ENCODE assay signal across 8 cellular contexts in the genomic region with DNA sequence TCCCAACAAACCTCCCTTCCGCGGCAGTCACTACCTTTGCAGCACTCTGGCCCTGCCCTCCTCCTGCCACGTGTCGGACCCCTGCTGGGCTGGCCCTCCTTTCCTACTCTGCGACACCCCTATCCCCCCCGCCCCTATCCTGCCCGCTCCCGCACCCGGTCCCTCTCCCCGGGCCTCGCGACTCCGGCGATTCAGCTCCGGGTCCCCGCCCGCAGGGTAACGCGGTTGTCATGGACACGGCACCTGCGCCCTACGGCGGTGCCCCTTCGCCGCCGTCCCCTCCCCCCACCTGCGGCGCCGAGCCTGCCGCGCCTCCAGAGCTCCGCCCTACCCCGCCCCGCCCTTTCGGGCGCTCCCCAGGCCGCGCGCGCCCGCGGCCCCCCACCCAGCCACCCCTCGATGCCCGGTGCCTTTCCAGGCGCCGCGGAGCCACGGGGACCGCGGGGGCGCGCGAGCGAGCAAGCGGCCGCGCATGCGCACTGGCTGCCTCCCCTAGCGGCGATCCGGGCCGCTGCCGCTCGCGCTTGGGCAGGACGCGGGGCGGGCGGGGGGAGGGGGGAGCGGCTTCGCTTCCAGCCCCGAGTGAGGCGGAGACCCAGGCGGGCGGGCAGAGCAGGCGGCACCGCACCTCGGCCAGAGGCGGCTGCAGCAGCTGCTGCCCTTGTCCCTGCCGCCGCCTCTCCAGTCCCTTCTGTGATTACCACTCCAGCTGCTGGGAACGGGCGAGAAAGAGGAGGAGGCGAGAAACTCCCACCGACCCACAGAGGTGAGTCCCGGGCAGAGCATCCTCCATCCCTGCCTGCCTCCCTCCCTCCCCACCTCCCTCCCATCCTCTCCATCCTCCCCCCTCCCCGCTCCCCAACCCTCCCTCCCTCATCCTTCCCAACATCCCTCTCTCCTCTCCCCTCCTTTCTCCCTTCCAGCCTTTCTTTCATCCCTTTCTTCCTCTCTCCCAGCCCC. TPM values are rescaled to one million over a fixed set of nuclear protein-coding genes. Genes with fewer than 3 reads are reported as not detected.
DNase-seq lines count a peak whose midpoint lies in the region; ATAC-seq and TF ChIP-seq lines count a peak whose summit lies in the region.

A gene (plus strand): TSS at position 610 of the 960 bp plus-strand sequence.

- H3K36me3 Mint-ChIP-seq in naive B cell, result peaks cover 6 to 16% of the 10 kb centered on the region in 2 donors

- H3K27me3 Mint-ChIP-seq in naive B cell, result peaks cover 27 to 29% (median 29%) of the 10 kb centered on the region in 3 donors

- no peaks in the 10 kb centered on the region for H3K27me3 ChIP-seq in aorta (ENCODE audit: control insufficient read depth in 1 of 2, insufficient read depth in 2 of 2, low read length in 1 of 2)

- intact Hi-C loops in aorta (cut with DNase I), result no loop called here

- no peak for TF ChIP-seq POLR2A in erythroblast (IDR thresholded peaks at IDR 0.05; ENCODE audit: low read length)

- H3K4me1 ChIP-seq in aorta (ENCODE audit: control insufficient read depth in 1 of 2, insufficient read depth in 2 of 2, low read length in 2 of 2), result no peaks in the 10 kb centered on the region

- WGBS in aorta, 2 donors, result 2% methylated on average over 36 to 87 of the region's 87 CpGs

- peaks cover 0 to 11% (median 6%) of the 10 kb centered on the region in 3 donors for H3K4me1 Mint-ChIP-seq in naive B cell

- peak; percentile 36 for DNase-seq in stimulated activated CD4-positive, alpha-beta T cell treated with anti-CD3 and anti-CD28 coated beads, Interleukin-15, amount 100 ng/mL, for 24 hours
- DNase-seq in stimulated activated CD4-positive, alpha-beta T cell treated with anti-CD3 and anti-CD28 coated beads, Interleukin-12 subunit alpha, Interleukin-12 subunit beta, amount 100 ng/mL, for 4 hours, result no peak
- peak; percentile 67 for DNase-seq in Jurkat, Clone E6-1 (ENCODE audit: low read depth, low spot score)
- DNase-seq in SHP77 treated with DMSO at 0.1 percent for 48 hours (lab: John Stamatoyannopoulos, UW) (peak; percentile 51), erythroblast (lab: John Stamatoyannopoulos, UW) (peak; percentile 59 to 68), naive B cell (no peak), aorta (peak; percentile 30 to 67), SIG-M5 treated with dmso at 0.1 percent for 504 hours (lab: John Stamatoyannopoulos, UW; ENCODE audit: unreplicated experiment) (no peak)

- H3K4me3 ChIP-seq in Jurkat, Clone E6-1 (ENCODE audit: low read length), result peak within 1 kb of the TSS; percentile 37
- H3K4me3 ChIP-seq in aorta (ENCODE audit: low read length in 2 of 2), result peak within 1 kb of the TSS in 1 of 2 donors; percentile 22

- peaks cover 3 to 23% (median 8%) of the 10 kb centered on the region in 7 donors for H3K9me3 Mint-ChIP-seq in naive B cell

- no peaks in the 10 kb centered on the region for H3K36me3 ChIP-seq in aorta (ENCODE audit: control insufficient read depth in 1 of 2, insufficient read depth in 2 of 2, low read length in 1 of 2)

- H3K4me3 Mint-ChIP-seq in naive B cell, result peak within 1 kb of the TSS in 7 of 8 donors; percentile 20 to 84 (median 46)

- peak within 1 kb of the TSS in 1 of 6 donors; percentile 53 for H3K27ac Mint-ChIP-seq in naive B cell

- no peaks in the 10 kb centered on the region for H3K9me3 ChIP-seq in aorta (ENCODE audit: control insufficient read depth, low read length)

- H3K27ac ChIP-seq in aorta (ENCODE audit: low read depth in 1 of 2, low read length in 2 of 2), result no peak within 1 kb of the TSS

- ATAC-seq in naive B cell (ENCODE audit: low read depth in 2 of 2) (no peak), aorta (ENCODE audit: low FRiP score) (peak; percentile 41)

RNA-seq across cellular contexts. Expression of the gene that starts here (rescaled TPM):
- polyA plus RNA-seq in Jurkat, Clone E6-1 (2012; ENCODE audit: insufficient read depth, insufficient read length), result not detected
- not detected for polyA plus RNA-seq in naive B cell (ENCODE audit: low read depth in 6 of 6)
- under 1 TPM in 1 of 2 donors, not detected in 1; 0.12 TPM for total RNA-seq in aorta
- under 1 TPM in 1 of 2 donors, not detected in 1; 0.05 TPM for polyA plus RNA-seq in aorta

Comparison
In these comparisons a context has a peak if more than half of its experiments do, and no peak if none do; other contexts are left out.
1. DNase-seq: peak in stimulated activated CD4-positive, alpha-beta T cell treated with anti-CD3 and anti-CD28 coated beads, Interleukin-15, amount 100 ng/mL, for 24 hours (single experiment), Jurkat, Clone E6-1 (single experiment), SHP77 treated with DMSO at 0.1 percent for 48 hours (single experiment) and erythroblast (2 of 2); none in stimulated activated CD4-positive, alpha-beta T cell treated with anti-CD3 and anti-CD28 coated beads, Interleukin-12 subunit alpha, Interleukin-12 subunit beta, amount 100 ng/mL, for 4 hours (single experiment), naive B cell (single experiment) and SIG-M5 treated with dmso at 0.1 percent for 504 hours (single experiment).
2. Peak in DNase-seq and ATAC-seq in aorta; RNA of the gene not detected or under 1 TPM.